8 cellular contexts compared by ENCODE assay signal in genomic region chr15:40953713-40954074, GRCh38. TPM values are rescaled to one million over a fixed set of nuclear protein-coding genes. Genes with fewer than 3 reads are reported as not detected.
DNase-seq lines count a peak whose midpoint lies in the region; ATAC-seq and TF ChIP-seq lines count a peak whose summit lies in the region.

No MANE protein-coding gene starts in this region.

- H3K27ac ChIP-seq in heart right ventricle = peak overlapping the region in 7 of 10 donors; percentile 33 to 85 (median 73)
- peak overlapping the region; percentile 80 to 88 for H3K27ac ChIP-seq in ascending aorta
- H3K27ac ChIP-seq in lung (ENCODE audit: low read depth in 1 of 2, low read length in 1 of 2) = peak overlapping the region; percentile 30 to 37

- peak overlapping the region; percentile 54 to 90 (median 74) for H3K4me3 ChIP-seq in heart right ventricle
- peak overlapping the region; percentile 64 to 96 for H3K4me3 ChIP-seq in ascending aorta
- peak overlapping the region; percentile 53 for H3K4me3 ChIP-seq in lung

- intact Hi-C loops in heart right ventricle (cut with DNase I) = no loop called here
- intact Hi-C loops in Right ventricle myocardium inferior (cut with DNase I) = no loop called here
- intact Hi-C loops in ascending aorta (cut with DNase I) = loop anchor here (1.0 to 2.0 kb wide), 3 partner anchors 11 to 47 kb away; no protein-coding TSS in a partner anchor
- intact Hi-C loops in posterior cingulate gyrus (cut with DNase I) = no loop called here

- no peaks in the 10 kb centered on the region for H3K36me3 ChIP-seq in heart right ventricle
- no peaks in the 10 kb centered on the region for H3K36me3 ChIP-seq in ascending aorta
- peaks cover 0 to 2% of the 10 kb centered on the region in 2 donors for H3K36me3 ChIP-seq in lung (ENCODE audit: control insufficient read depth in 2 of 2, insufficient read depth in 2 of 2, low read length in 2 of 2)

- no peaks in the 10 kb centered on the region for H3K27me3 ChIP-seq in heart right ventricle
- no peaks in the 10 kb centered on the region for H3K27me3 ChIP-seq in ascending aorta
- H3K27me3 ChIP-seq in lung (ENCODE audit: control insufficient read depth, insufficient read depth) = no peaks in the 10 kb centered on the region

- ATAC-seq in heart right ventricle (peak in 3 of 8 donors; percentile 1 to 5 (median 4)), Right ventricle myocardium inferior (no peak), lung (ENCODE audit: insufficient read depth, low FRiP score) (no peak)

- peaks cover 4 to 64% (median 22%) of the 10 kb centered on the region in 9 donors for H3K4me1 ChIP-seq in heart right ventricle
- peaks cover 7 to 36% of the 10 kb centered on the region in 2 donors for H3K4me1 ChIP-seq in ascending aorta
- peaks cover 0 to 21% of the 10 kb centered on the region in 2 donors for H3K4me1 ChIP-seq in lung (ENCODE audit: control insufficient read depth in 2 of 2, insufficient read depth in 2 of 2, low read length in 2 of 2)

- no peak for DNase-seq in heart right ventricle
- no peak for DNase-seq in Right ventricle myocardium inferior (ENCODE audit: missing footprints)
- no peak for DNase-seq in ascending aorta (ENCODE audit: low spot score in 2 of 2)
- no peak for DNase-seq in lung (ENCODE audit: low spot score)
- DNase-seq in stimulated activated naive CD4-positive, alpha-beta T cell treated with Interleukin-2 at 50 U/mL for 16 hours (lab: John Stamatoyannopoulos, UW) = no peak
- no peak for DNase-seq in NK-92 treated with Interleukin-12 subunit alpha and Interleukin-12 subunit beta, amount 100 ng/mL, for 24 hours (lab: John Stamatoyannopoulos, UW)
- no peak for DNase-seq in islet precursor cell
- no peak for DNase-seq in posterior cingulate gyrus

- H3K9me3 ChIP-seq in heart right ventricle (no peaks in the 10 kb centered on the region), ascending aorta (no peaks in the 10 kb centered on the region), lung (ENCODE audit: control insufficient read depth in 2 of 2, insufficient read depth in 1 of 2, low read length in 1 of 2) (no peaks in the 10 kb centered on the region)

- TF ChIP-seq CTCF in heart right ventricle (IDR thresholded peaks at IDR 0.05) (no peak), ascending aorta (IDR thresholded peaks at IDR 0.05) (no peak), lung (IDR thresholded peaks at IDR 0.05; ENCODE audit: control extremely low read depth, extremely low read depth) (no peak)

- WGBS in heart right ventricle, 2 donors = 8 to 12% methylated on average over 17 of the region's 17 CpGs
- 9 to 11% methylated on average over 17 of the region's 17 CpGs for WGBS in lung, 2 donors

RNA-seq across cellular contexts. Expression of gene CHAC1, which starts 0.4 kb away (rescaled TPM):
- total RNA-seq in heart right ventricle = 1 to 10 TPM in 7 of 10 donors, under 1 TPM in 3; 0.31 to 4.8 (median 1.7) TPM
- 1 to 10 TPM; 1.7 to 7.6 TPM for polyA plus RNA-seq in heart right ventricle
- total RNA-seq in Right ventricle myocardium inferior = 0.81 TPM
- total RNA-seq in ascending aorta = 28.5 TPM
- 10 to 100 TPM in 1 of 2 donors, under 1 TPM in 1; 0.17 to 11.6 TPM for total RNA-seq in lung
- 10 to 100 TPM; 11.6 to 11.9 TPM for polyA plus RNA-seq in lung

RNA-seq across cellular contexts. Expression of gene DLL4, which starts 24.6 kb away (rescaled TPM):
- total RNA-seq in heart right ventricle (10 to 100 TPM in 8 of 10 donors, 1 to 10 TPM in 2; 6.5 to 24.8 (median 16.6) TPM), Right ventricle myocardium inferior (11.1 TPM), ascending aorta (30.2 TPM), lung (10 to 100 TPM; 17.9 to 31.8 TPM)
- polyA plus RNA-seq in heart right ventricle (10 to 100 TPM in 1 of 2 donors, 1 to 10 TPM in 1; 8.7 to 10.2 TPM), lung (10 to 100 TPM; 11.8 to 16.3 TPM)

RNA-seq across cellular contexts. Expression of gene VPS18, which starts 59.4 kb away (rescaled TPM):
- total RNA-seq in heart right ventricle (10 to 100 TPM; 16.0 to 25.0 (median 21.5) TPM), Right ventricle myocardium inferior (20.6 TPM), ascending aorta (51.8 TPM), lung (10 to 100 TPM; 19.0 to 31.5 TPM)
- polyA plus RNA-seq in heart right ventricle (10 to 100 TPM; 10.5 to 12.2 TPM), lung (10 to 100 TPM; 16.1 to 23.3 TPM)

Comparison
In these comparisons a context has a peak if more than half of its experiments do, and no peak if none do; other contexts are left out.
1. H3K27ac ChIP-seq: peak in every context shown above with its lines; median percentile 84 in ascending aorta; 73 in heart right ventricle; 34 in lung.